ENCODE assay signal across 17 cellular contexts in the genomic region with DNA sequence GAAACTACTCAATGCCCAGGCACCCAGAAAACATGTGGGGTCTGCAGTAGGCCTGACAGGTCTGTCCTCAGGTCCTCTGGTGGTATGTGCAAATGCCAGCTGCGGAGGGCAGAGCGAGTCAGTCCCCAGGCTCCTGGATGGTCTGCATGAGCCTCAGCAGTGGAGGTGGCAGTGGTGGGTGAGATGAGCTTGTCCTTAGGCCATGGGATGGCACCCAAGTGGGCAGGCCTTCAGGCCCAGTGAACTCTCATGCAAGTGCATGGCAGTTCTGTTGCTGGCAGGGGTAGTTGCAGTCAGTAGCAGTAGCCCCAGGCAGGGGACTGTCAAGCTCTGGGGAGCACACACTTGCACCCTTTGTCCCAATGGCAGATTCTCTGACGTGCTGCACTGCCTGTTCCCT.
DNase-seq lines count a peak whose midpoint lies in the region; ATAC-seq and TF ChIP-seq lines count a peak whose summit lies in the region.
"Had no signal": no experiment of that assay in that cellular context is flagged by ENCODE, and none has a peak within 500 bp of the region (broad histone marks: within the 10 kb centered on the region; RNA-seq: fewer than 3 reads in every experiment).

No MANE protein-coding gene starts in this region.

- H3K4ac ChIP-seq in trophoblast cell (ENCODE audit: low read depth, low read length) = no peak overlapping the region

- H2AFZ ChIP-seq in trophoblast cell (ENCODE audit: insufficient read depth, low read length, poor library complexity) = no peak overlapping the region
- H2AFZ ChIP-seq: GM23338 had no signal

- H3K4me3 ChIP-seq in trophoblast cell (ENCODE audit: low read depth, low read length) (peak overlapping the region; percentile 15), upper lobe of right lung (no peak overlapping the region), vagina (no peak overlapping the region)
- H3K4me3 ChIP-seq: GM12878, GM23338, HAP-1 had no signal

- H2BK5ac ChIP-seq in trophoblast cell (ENCODE audit: low read depth, low read length, poor library complexity) = no peak overlapping the region

- in situ Hi-C loops in G401 (cut with HindIII; ENCODE audit: low sequenced_read_pairs) = no loop called here

- H3K4me3 Mint-ChIP-seq in chondrocyte (ENCODE audit: unreplicated experiment) (no peak overlapping the region), type B pancreatic cell (no peak overlapping the region)
- H3K4me3 Mint-ChIP-seq: CD4-positive, alpha-beta memory T cell; GM23338; HFFc6 had no signal

- H3K27ac Mint-ChIP-seq in chondrocyte (ENCODE audit: unreplicated experiment) (no peak overlapping the region), type B pancreatic cell (no peak overlapping the region)
- H3K27ac Mint-ChIP-seq: CD4-positive, alpha-beta memory T cell; GM23338; HFFc6 had no signal

- ATAC-seq in upper lobe of right lung = peak; percentile 31
- ATAC-seq: GM12878, GM23338 had no signal

- H2BK120ac ChIP-seq in trophoblast cell (ENCODE audit: insufficient read depth, low read length, poor library complexity) = no peak overlapping the region

- no peaks in the 10 kb centered on the region for H3K4me1 ChIP-seq in trophoblast cell (ENCODE audit: control insufficient read depth in 1 of 2, insufficient read depth in 2 of 2, low read length in 2 of 2)
- H3K4me1 ChIP-seq in upper lobe of right lung = no peaks in the 10 kb centered on the region
- no peaks in the 10 kb centered on the region for H3K4me1 ChIP-seq in vagina
- H3K4me1 ChIP-seq: Caco-2, HAP-1 had no signal

- DNase-seq in chondrocyte (ENCODE audit: low spot score) (peak; percentile 59), trophoblast cell (no peak), upper lobe of right lung (peak; percentile 55), G401 (ENCODE audit: low spot score) (no peak), vagina (ENCODE audit: extremely low spot score in 2 of 2) (no peak), type B pancreatic cell (ENCODE audit: extremely low spot score, unreplicated experiment) (no peak)
- DNase-seq: 8988T; C1 segment of cervical spinal cord; Caco-2; CD4-positive, alpha-beta memory T cell; DMS153; DND-41; GDM1; HFFc6 had no signal

- TF ChIP-seq POLR2A in vagina (IDR thresholded peaks at IDR 0.05) = no peak

- H3K27me3 Mint-ChIP-seq in chondrocyte (ENCODE audit: low read depth) = peaks cover 8% of the 10 kb centered on the region
- no peaks in the 10 kb centered on the region for H3K27me3 Mint-ChIP-seq in type B pancreatic cell
- H3K27me3 Mint-ChIP-seq: CD4-positive, alpha-beta memory T cell had no signal

- H3K27me3 ChIP-seq in trophoblast cell (ENCODE audit: insufficient read depth, low read length) (no peaks in the 10 kb centered on the region), upper lobe of right lung (no peaks in the 10 kb centered on the region), vagina (no peaks in the 10 kb centered on the region)

- no peak overlapping the region for H4K12ac ChIP-seq in trophoblast cell (ENCODE audit: low read depth, low read length)

- H3K23ac ChIP-seq in trophoblast cell (ENCODE audit: low read length) = no peak overlapping the region

- no peak overlapping the region for H3K9ac ChIP-seq in trophoblast cell (ENCODE audit: low read length)

- no peaks in the 10 kb centered on the region for H3K79me2 ChIP-seq in trophoblast cell (ENCODE audit: control insufficient read depth, insufficient read depth, low read length, poor library complexity)

- no peak overlapping the region for H3K18ac ChIP-seq in trophoblast cell (ENCODE audit: low read length)

- no peak overlapping the region for H2BK12ac ChIP-seq in trophoblast cell (ENCODE audit: low read length)

- H3K36me3 ChIP-seq in trophoblast cell (ENCODE audit: control insufficient read depth in 1 of 2, insufficient read depth in 2 of 2, low read length in 2 of 2) (no peaks in the 10 kb centered on the region), upper lobe of right lung (no peaks in the 10 kb centered on the region), vagina (no peaks in the 10 kb centered on the region)
- H3K36me3 ChIP-seq: HAP-1 had no signal

- no peaks in the 10 kb centered on the region for H3K79me1 ChIP-seq in trophoblast cell (ENCODE audit: low read length)

- peaks cover 25% of the 10 kb centered on the region for H3K9me3 Mint-ChIP-seq in chondrocyte (ENCODE audit: low read depth)
- H3K9me3 Mint-ChIP-seq in type B pancreatic cell = no peaks in the 10 kb centered on the region

- no peak overlapping the region for H2AK5ac ChIP-seq in trophoblast cell (ENCODE audit: low read length)

- no peaks in the 10 kb centered on the region for H3K36me3 Mint-ChIP-seq in chondrocyte (ENCODE audit: low read depth)
- no peaks in the 10 kb centered on the region for H3K36me3 Mint-ChIP-seq in type B pancreatic cell
- H3K36me3 Mint-ChIP-seq: CD4-positive, alpha-beta memory T cell had no signal

- TF ChIP-seq CTCF in chondrocyte (IDR thresholded peaks at IDR 0.05) = no peak
- no peak for TF ChIP-seq CTCF in upper lobe of right lung (IDR thresholded peaks at IDR 0.05)
- TF ChIP-seq CTCF in vagina (IDR thresholded peaks at IDR 0.05) = no peak
- TF ChIP-seq CTCF in type B pancreatic cell (conservative IDR thresholded peaks at IDR 0.05) = no peak

- H3K9me3 ChIP-seq in trophoblast cell (ENCODE audit: insufficient read depth, low read depth, low read length) (no peaks in the 10 kb centered on the region), upper lobe of right lung (no peaks in the 10 kb centered on the region), vagina (no peaks in the 10 kb centered on the region)
- H3K9me3 ChIP-seq: Caco-2, HAP-1 had no signal

- H3K14ac ChIP-seq in trophoblast cell (ENCODE audit: low read length) = no peak overlapping the region

- H3K4me2 ChIP-seq in trophoblast cell (ENCODE audit: low read length) = no peak overlapping the region
- H3K4me2 ChIP-seq: GM23338 had no signal

- no peak overlapping the region for H4K91ac ChIP-seq in trophoblast cell (ENCODE audit: low read depth, low read length)

- WGBS in trophoblast cell (ENCODE audit: extremely low coverage, insufficient coverage, insufficient read length) = no CpG with 5 or more reads among the region's 3 CpGs

- intact Hi-C loops in upper lobe of right lung (cut with DNase I) (no loop called here), vagina (cut with DNase I) (no loop called here)

- H3K4me1 Mint-ChIP-seq in chondrocyte (ENCODE audit: low read depth) (no peaks in the 10 kb centered on the region), type B pancreatic cell (ENCODE audit: unreplicated experiment) (no peaks in the 10 kb centered on the region)
- H3K4me1 Mint-ChIP-seq: CD4-positive, alpha-beta memory T cell; GM23338 had no signal

- H4K8ac ChIP-seq in trophoblast cell (ENCODE audit: low read depth, low read length) = no peak overlapping the region

- no peak overlapping the region for H3K27ac ChIP-seq in trophoblast cell (ENCODE audit: low read depth, low read length)
- H3K27ac ChIP-seq in upper lobe of right lung = no peak overlapping the region
- H3K27ac ChIP-seq in vagina = no peak overlapping the region

Comparison
In these comparisons a context has a peak if more than half of its experiments do, and no peak if none do; other contexts are left out.
1. DNase-seq: peak in chondrocyte (single experiment) and upper lobe of right lung (single experiment); none in trophoblast cell (0 of 2), G401 (single experiment), vagina (0 of 2) and type B pancreatic cell (single experiment).